ENCODE assay signal across 9 cellular contexts in genomic region chr10:106175760-106176377, GRCh38.
DNase-seq lines count a peak whose midpoint lies in the region; ATAC-seq, FAIRE-seq and TF ChIP-seq lines count a peak whose summit lies in the region.
"Had no signal": no experiment of that assay in that cellular context is flagged by ENCODE, and none has a peak within 500 bp of the region (broad histone marks: within the 10 kb centered on the region; RNA-seq: fewer than 3 reads in every experiment).

No MANE protein-coding gene starts in this region.

- H3K4me3 ChIP-seq in bronchial epithelial cell (ENCODE audit: low read depth, low read length) (no peak overlapping the region), neural cell (ENCODE audit: low read length) (no peak overlapping the region), mucosa of descending colon (no peak overlapping the region)

- H3K36me3 ChIP-seq in bronchial epithelial cell (ENCODE audit: control insufficient read depth, insufficient read depth, low read length): no peaks in the 10 kb centered on the region
- no peaks in the 10 kb centered on the region for H3K36me3 ChIP-seq in neural cell (ENCODE audit: insufficient read depth, low read length)
- no peaks in the 10 kb centered on the region for H3K36me3 ChIP-seq in mucosa of descending colon (ENCODE audit: low read depth)

- no peaks in the 10 kb centered on the region for H3K4me1 ChIP-seq in mucosa of descending colon (ENCODE audit: low read depth)

- intact Hi-C loops in posterior cingulate gyrus (cut with DNase I): loop anchor here (5.0 to 10.0 kb wide), 3 partner anchors 224 to 1771 kb away; no protein-coding TSS in a partner anchor
- intact Hi-C loops in mucosa of descending colon (cut with DNase I, micrococcal nuclease): no loop called here

- no peak for ATAC-seq in HG03460 (IDR thresholded peaks at IDR 0.05; ENCODE audit: unreplicated experiment)
- no peak for ATAC-seq in mucosa of descending colon

- TF ChIP-seq CTCF in bronchial epithelial cell (IDR thresholded peaks at IDR 0.05; ENCODE audit: insufficient read depth, low read length, severe bottlenecking) (peak; percentile 32), neural cell (IDR thresholded peaks at IDR 0.05; ENCODE audit: poor library complexity, severe bottlenecking) (peak; percentile 82), mucosa of descending colon (IDR thresholded peaks at IDR 0.05) (no peak)

- no peak for FAIRE-seq in bronchial epithelial cell (lab: Jason Lieb, UNC)
- FAIRE-seq: colon had no signal

- H3K4me2 ChIP-seq in neural cell (ENCODE audit: low read length): no peak overlapping the region

- no peaks in the 10 kb centered on the region for H3K9me2 ChIP-seq in neural cell (ENCODE audit: insufficient read depth, low read length)

- no peak overlapping the region for H2AFZ ChIP-seq in neural cell (ENCODE audit: low read depth, low read length)

- H3F3A ChIP-seq in neural cell (ENCODE audit: insufficient read depth, low read length, poor library complexity, severe bottlenecking): no peaks in the 10 kb centered on the region

- no peak for TF ChIP-seq EP300 in neural cell (conservative IDR thresholded peaks at IDR 0.05; ENCODE audit: poor library complexity, severe bottlenecking)

- H3K9ac ChIP-seq in neural cell (ENCODE audit: low read length): no peak overlapping the region

- no peaks in the 10 kb centered on the region for H3K9me3 ChIP-seq in neural cell (ENCODE audit: low read length)
- no peaks in the 10 kb centered on the region for H3K9me3 ChIP-seq in mucosa of descending colon

- DNase-seq in GM03348 (ENCODE audit: low spot score) (peak; percentile 44), Kasumi-1 (lab: John Stamatoyannopoulos, UW) (peak; percentile 37 to 74), bronchial epithelial cell (ENCODE audit: low read depth) (peak; percentile 36), DMS153 (lab: John Stamatoyannopoulos, UW) (no peak), posterior cingulate gyrus (no peak), mucosa of descending colon (no peak)

- no peaks in the 10 kb centered on the region for H3K79me2 ChIP-seq in neural cell (replicated peaks; ENCODE audit: insufficient read depth, low read length)

- H3K27me3 ChIP-seq in bronchial epithelial cell (ENCODE audit: control insufficient read depth, insufficient read depth, low read length): no peaks in the 10 kb centered on the region
- H3K27me3 ChIP-seq in neural cell (ENCODE audit: insufficient read depth, low read depth, low read length): no peaks in the 10 kb centered on the region

- H4K20me1 ChIP-seq in neural cell (ENCODE audit: insufficient read depth): no peaks in the 10 kb centered on the region

- H3K27ac ChIP-seq in neural cell (ENCODE audit: low read length): no peak overlapping the region

- TF ChIP-seq RAD21 in neural cell (conservative IDR thresholded peaks at IDR 0.05): peak; percentile 89

TF ChIP-seq in neural cell, 6 proteins besides CTCF, POLR2A, EP300 and RAD21:
- TF ChIP-seq SMC3 (conservative IDR thresholded peaks at IDR 0.05; ENCODE audit: poor library complexity): peak; percentile 88
- TF ChIP-seq REST (IDR thresholded peaks at IDR 0.05; ENCODE audit: borderline replicate concordance): no peak

Comparison
In these comparisons a context has a peak if more than half of its experiments do, and no peak if none do; other contexts are left out.
1. DNase-seq: peak in GM03348 (single experiment), Kasumi-1 (2 of 2) and bronchial epithelial cell (single experiment); none in DMS153 (single experiment), posterior cingulate gyrus (0 of 10) and mucosa of descending colon (0 of 3).